Comparison of ENCODE assay signal across 8 cellular contexts in the genomic region with DNA sequence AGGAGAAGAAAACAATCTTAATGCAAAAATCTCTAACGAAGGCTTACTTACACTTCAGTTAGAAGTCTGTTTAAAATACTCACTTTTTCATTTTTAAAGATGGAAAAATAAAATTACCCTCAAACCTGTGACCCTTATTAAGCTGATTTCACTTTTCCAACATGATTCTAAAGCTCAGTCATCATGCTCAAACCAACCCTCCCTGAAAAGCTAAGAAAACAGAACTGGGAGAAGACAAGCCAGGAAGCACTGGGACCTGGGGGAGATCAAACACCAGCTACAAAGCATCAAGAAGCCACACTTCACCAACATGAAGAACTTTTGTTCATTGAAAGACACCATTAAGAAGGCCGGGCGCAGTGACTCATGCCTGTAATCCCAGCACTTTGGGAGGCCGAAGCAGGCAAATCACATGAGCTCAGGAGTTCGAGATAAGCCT.
DNase-seq lines count a peak whose midpoint lies in the region; ATAC-seq and TF ChIP-seq lines count a peak whose summit lies in the region.

No MANE protein-coding gene starts in this region.

- H3K27ac Mint-ChIP-seq in osteocyte (ENCODE audit: unreplicated experiment), result peak overlapping the region; percentile 98

- H3K36me3 Mint-ChIP-seq in osteocyte (ENCODE audit: unreplicated experiment), result no peaks in the 10 kb centered on the region

- H3K27me3 Mint-ChIP-seq in osteocyte (ENCODE audit: unreplicated experiment), result no peaks in the 10 kb centered on the region

- H3K4me3 Mint-ChIP-seq in osteocyte (ENCODE audit: unreplicated experiment), result no peak overlapping the region

- H3K9me3 Mint-ChIP-seq in osteocyte (ENCODE audit: unreplicated experiment), result no peaks in the 10 kb centered on the region

- peaks cover 33% of the 10 kb centered on the region for H3K4me1 Mint-ChIP-seq in osteocyte (ENCODE audit: unreplicated experiment)

- TF ChIP-seq CTCF in osteocyte (IDR thresholded peaks at IDR 0.05), result no peak

- DNase-seq in COLO829 (ENCODE audit: low spot score) (peak; percentile 68), MV-4-11 (lab: John Stamatoyannopoulos, UW) (peak; percentile 77), dermis blood vessel endothelial cell (peak; percentile 20), osteocyte (ENCODE audit: extremely low spot score, unreplicated experiment) (no peak), SW 1271 (lab: John Stamatoyannopoulos, UW) (no peak), NCI-H146 treated with DMSO at 0.1 percent for 48 hours (lab: John Stamatoyannopoulos, UW; ENCODE audit: unreplicated experiment) (no peak), hippocampal formation (lab: John Stamatoyannopoulos, UW) (no peak)

- no peak for ATAC-seq in HG03039 (IDR thresholded peaks at IDR 0.05; ENCODE audit: unreplicated experiment)

Comparison
In these comparisons a context has a peak if more than half of its experiments do, and no peak if none do; other contexts are left out.
1. DNase-seq: peak in COLO829 (single experiment), MV-4-11 (single experiment) and dermis blood vessel endothelial cell (single experiment); none in osteocyte (single experiment), SW 1271 (0 of 2), NCI-H146 treated with DMSO at 0.1 percent for 48 hours (single experiment) and hippocampal formation (0 of 2).